ENCODE assay signal across 8 cellular contexts in genomic region chr10:14556285-14556956, GRCh38.
DNase-seq lines count a peak whose midpoint lies in the region; ATAC-seq and TF ChIP-seq lines count a peak whose summit lies in the region.

No MANE protein-coding gene starts in this region.

- no peak for TF ChIP-seq POLR2A in adrenal gland (IDR thresholded peaks at IDR 0.05)

- H4K91ac ChIP-seq in neuronal stem cell (ENCODE audit: low read depth, low read length, poor library complexity), result no peak overlapping the region

- no CpG with 5 or more reads among the region's 12 CpGs for WGBS in neuronal stem cell (ENCODE audit: extremely low coverage in 2 of 2, insufficient read length in 2 of 2, insufficient replicate concordance in 1 of 2), 2 donors
- 65 to 75% (median 73%) methylated on average over 12 of the region's 12 CpGs for WGBS in adrenal gland, 4 donors

- no peak overlapping the region for H3K23ac ChIP-seq in neuronal stem cell (ENCODE audit: low read depth, low read length, poor library complexity)

- peak overlapping the region; percentile 6 for H3K9ac ChIP-seq in neuronal stem cell (ENCODE audit: low read depth, low read length, poor library complexity)

- intact Hi-C loops in adrenal gland (cut with DNase I), result no loop called here

- H2BK15ac ChIP-seq in neuronal stem cell (ENCODE audit: low read length), result no peak overlapping the region

- no peak overlapping the region for H2AFZ ChIP-seq in neuronal stem cell (ENCODE audit: low read length)

- no peak overlapping the region for H2BK5ac ChIP-seq in neuronal stem cell (ENCODE audit: low read length)

- DNase-seq in NCI-H146 (lab: John Stamatoyannopoulos, UW), result peak; percentile 59
- peak; percentile 77 for DNase-seq in dermis blood vessel endothelial cell
- DNase-seq in neuronal stem cell (ENCODE audit: low spot score), result no peak
- DNase-seq in adrenal gland, result no peak
- DNase-seq in NCI-H1436 treated with DMSO at 0.1 percent for 48 hours (lab: John Stamatoyannopoulos, UW), result no peak
- no peak for DNase-seq in stimulated activated CD4-positive, alpha-beta T cell treated with anti-CD3 and anti-CD28 coated beads, Interleukin-4, amount 100 ng/mL, for 4 hours

- H3K4me2 ChIP-seq in neuronal stem cell (ENCODE audit: insufficient read depth, low read length, poor library complexity, severe bottlenecking), result no peak overlapping the region

- H2AK5ac ChIP-seq in neuronal stem cell (ENCODE audit: low read depth, low read length), result no peak overlapping the region

- H3K18ac ChIP-seq in neuronal stem cell (ENCODE audit: low read length), result peak overlapping the region; percentile 38

- no peak overlapping the region for H4K8ac ChIP-seq in neuronal stem cell (ENCODE audit: low read depth, low read length)

- H3K79me1 ChIP-seq in neuronal stem cell (ENCODE audit: low read depth, low read length), result peaks cover 2% of the 10 kb centered on the region

- H2BK120ac ChIP-seq in neuronal stem cell (ENCODE audit: low read depth, low read length), result no peak overlapping the region

- H3K14ac ChIP-seq in neuronal stem cell (ENCODE audit: low read length), result no peak overlapping the region

- H3K4me1 ChIP-seq in neuronal stem cell (ENCODE audit: control insufficient read depth in 2 of 2, insufficient read depth in 1 of 2, low read depth in 1 of 2, low read length in 2 of 2) (peaks cover 11 to 15% of the 10 kb centered on the region in 2 donors), adrenal gland (replicated peaks in 1 of 2) (peaks cover 5 to 15% of the 10 kb centered on the region in 2 donors)

- no peak overlapping the region for H3K27ac ChIP-seq in neuronal stem cell (replicated peaks; ENCODE audit: low read length)
- H3K27ac ChIP-seq in adrenal gland, result peak overlapping the region in 2 of 5 donors; percentile 24 to 29

- no peak overlapping the region for H2BK12ac ChIP-seq in neuronal stem cell (ENCODE audit: low read length)

- TF ChIP-seq CTCF in GM12872 (IDR thresholded peaks at IDR 0.05; ENCODE audit: insufficient read depth, low read depth, low read length) (peak; percentile 76), adrenal gland (IDR thresholded peaks at IDR 0.05) (no peak)

- H3K4ac ChIP-seq in neuronal stem cell (ENCODE audit: low read length), result no peak overlapping the region

- H3K36me3 ChIP-seq in neuronal stem cell (replicated peaks in 1 of 2; ENCODE audit: control insufficient read depth in 2 of 2, insufficient read depth in 2 of 2, low read length in 2 of 2) (no peaks in the 10 kb centered on the region), adrenal gland (replicated peaks in 1 of 2) (no peaks in the 10 kb centered on the region)

- peak; percentile 66 for ATAC-seq in GM21447 (IDR thresholded peaks at IDR 0.05; ENCODE audit: unreplicated experiment)

- no peaks in the 10 kb centered on the region for H3K9me3 ChIP-seq in neuronal stem cell (replicated peaks in 1 of 2; ENCODE audit: control insufficient read depth in 2 of 2, insufficient read depth in 1 of 2, low read depth in 1 of 2, low read length in 2 of 2)
- H3K9me3 ChIP-seq in adrenal gland (replicated peaks in 1 of 3), result no peaks in the 10 kb centered on the region

- no peaks in the 10 kb centered on the region for H3K27me3 ChIP-seq in neuronal stem cell (ENCODE audit: control insufficient read depth in 3 of 3, insufficient read depth in 3 of 3, low read depth in 1 of 3, low read length in 3 of 3)
- no peaks in the 10 kb centered on the region for H3K27me3 ChIP-seq in adrenal gland

- H3K4me3 ChIP-seq in neuronal stem cell (ENCODE audit: low read length in 2 of 2) (no peak overlapping the region), adrenal gland (no peak overlapping the region)

Comparison
In these comparisons a context has a peak if more than half of its experiments do, and no peak if none do; other contexts are left out.
1. DNase-seq: peak in NCI-H146 (single experiment) and dermis blood vessel endothelial cell (single experiment); none in neuronal stem cell (single experiment), adrenal gland (0 of 7), NCI-H1436 treated with DMSO at 0.1 percent for 48 hours (single experiment) and stimulated activated CD4-positive, alpha-beta T cell treated with anti-CD3 and anti-CD28 coated beads, Interleukin-4, amount 100 ng/mL, for 4 hours (0 of 2).